Comparison of ENCODE assay signal across 1 cellular context in genomic region chr11:13327421-13327820, GRCh38.
TF ChIP-seq lines count a peak whose summit lies in the region.

No MANE protein-coding gene starts in this region.

TF ChIP-seq in HepG2, 621 proteins besides CTCF, POLR2A, EP300 and RAD21:
- no peak for TF ChIP-seq ZBTB33 (CRISPR knock-in tag; IDR thresholded peaks at IDR 0.05)
- no peak for TF ChIP-seq SSRP1 (CRISPR knock-in tag; IDR thresholded peaks at IDR 0.05)
- no peak for TF ChIP-seq PRDM15 (CRISPR knock-in tag; IDR thresholded peaks at IDR 0.05)
- no peak for TF ChIP-seq ZFP82 (CRISPR knock-in tag; IDR thresholded peaks at IDR 0.05; ENCODE audit: borderline replicate concordance)
- no peak for TF ChIP-seq TBL1XR1 (IDR thresholded peaks at IDR 0.05; ENCODE audit: borderline replicate concordance, low read length, partially characterized antibody)
- no peak for TF ChIP-seq GABPA (IDR thresholded peaks at IDR 0.05; ENCODE audit: low read depth, low read length)
- TF ChIP-seq GABPA (CRISPR knock-in tag; IDR thresholded peaks at IDR 0.05; ENCODE audit: low read depth) = no peak
- TF ChIP-seq STAG1 (CRISPR knock-in tag; IDR thresholded peaks at IDR 0.05) = no peak
- TF ChIP-seq ZNF124 (CRISPR knock-in tag; IDR thresholded peaks at IDR 0.05) = no peak
- TF ChIP-seq TCF12 (IDR thresholded peaks at IDR 0.05) = no peak
- TF ChIP-seq TCF12 (CRISPR knock-in tag; IDR thresholded peaks at IDR 0.05) = no peak
- TF ChIP-seq RXRB (CRISPR knock-in tag; IDR thresholded peaks at IDR 0.05; ENCODE audit: borderline replicate concordance) = no peak
- TF ChIP-seq ARHGAP35 (CRISPR knock-in tag; IDR thresholded peaks at IDR 0.05; ENCODE audit: borderline replicate concordance) = no peak
- TF ChIP-seq, protein P1, sequence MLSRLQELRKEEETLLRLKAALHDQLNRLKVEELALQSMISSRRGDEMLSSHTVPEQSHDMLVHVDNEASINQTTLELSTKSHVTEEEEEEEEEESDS (CRISPR knock-in tag; IDR thresholded peaks at IDR 0.05; ENCODE audit: borderline replicate concordance) = no peak
- no peak for TF ChIP-seq SMC3 (IDR thresholded peaks at IDR 0.05; ENCODE audit: low read length)
